In the genomic region with DNA sequence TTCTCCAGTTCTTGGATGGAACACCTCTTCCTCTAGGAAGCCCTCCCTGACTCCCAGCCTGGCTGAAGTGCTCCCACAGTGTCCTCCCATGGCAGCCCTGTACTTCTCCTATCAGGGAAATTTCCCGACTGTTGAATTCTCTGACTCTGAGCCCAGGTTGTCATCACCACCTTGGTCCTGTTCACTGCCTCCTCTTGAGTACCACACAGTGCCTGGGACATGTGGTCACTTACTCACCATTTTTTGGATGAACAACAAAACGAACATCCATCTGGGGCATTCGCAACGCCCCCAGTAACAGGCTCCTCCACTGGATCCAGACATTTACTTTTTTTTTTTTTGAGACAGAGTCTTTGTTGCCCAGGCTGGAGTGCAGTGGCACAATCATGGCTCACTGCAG, we compare ENCODE assay signal across 1 cellular context.
A peak's percentile ranks its signal among the peaks of the same experiment; 100 is the strongest.
TF ChIP-seq lines count a peak whose summit lies in the region.

No MANE protein-coding gene starts in this region.

TF ChIP-seq in K562, 482 proteins besides CTCF, POLR2A, EP300 and RAD21:
- TF ChIP-seq ZNF780A (CRISPR knock-in tag; IDR thresholded peaks at IDR 0.05): no peak
- TF ChIP-seq DDX20 (tag; IDR thresholded peaks at IDR 0.05; ENCODE audit: low read depth): no peak
- no peak for TF ChIP-seq ERF (CRISPR knock-in tag; IDR thresholded peaks at IDR 0.05)
- TF ChIP-seq, protein P1, sequence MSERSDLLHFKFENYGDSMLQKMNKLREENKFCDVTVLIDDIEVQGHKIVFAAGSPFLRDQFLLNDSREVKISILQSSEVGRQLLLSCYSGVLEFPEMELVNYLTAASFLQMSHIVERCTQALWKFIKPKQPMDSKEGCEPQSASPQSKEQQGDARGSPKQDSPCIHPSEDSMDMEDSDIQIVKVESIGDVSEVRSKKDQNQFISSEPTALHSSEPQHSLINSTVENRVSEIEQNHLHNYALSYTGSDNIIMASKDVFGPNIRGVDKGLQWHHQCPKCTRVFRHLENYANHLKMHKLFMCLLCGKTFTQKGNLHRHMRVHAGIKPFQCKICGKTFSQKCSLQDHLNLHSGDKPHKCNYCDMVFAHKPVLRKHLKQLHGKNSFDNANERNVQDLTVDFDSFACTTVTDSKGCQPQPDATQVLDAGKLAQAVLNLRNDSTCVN (CRISPR knock-in tag; IDR thresholded peaks at IDR 0.05): no peak
- peak; percentile 74 for TF ChIP-seq ZNF263 (CRISPR knock-in tag; IDR thresholded peaks at IDR 0.05; ENCODE audit: borderline replicate concordance)
- TF ChIP-seq, protein P2, sequence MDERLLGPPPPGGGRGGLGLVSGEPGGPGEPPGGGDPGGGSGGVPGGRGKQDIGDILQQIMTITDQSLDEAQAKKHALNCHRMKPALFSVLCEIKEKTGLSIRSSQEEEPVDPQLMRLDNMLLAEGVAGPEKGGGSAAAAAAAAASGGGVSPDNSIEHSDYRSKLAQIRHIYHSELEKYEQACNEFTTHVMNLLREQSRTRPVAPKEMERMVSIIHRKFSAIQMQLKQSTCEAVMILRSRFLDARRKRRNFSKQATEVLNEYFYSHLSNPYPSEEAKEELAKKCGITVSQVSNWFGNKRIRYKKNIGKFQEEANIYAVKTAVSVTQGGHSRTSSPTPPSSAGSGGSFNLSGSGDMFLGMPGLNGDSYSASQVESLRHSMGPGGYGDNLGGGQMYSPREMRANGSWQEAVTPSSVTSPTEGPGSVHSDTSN (CRISPR knock-in tag; IDR thresholded peaks at IDR 0.05; ENCODE audit: low read depth): no peak
- TF ChIP-seq, protein P2 (tag; conservative IDR thresholded peaks at IDR 0.05; ENCODE audit: low read depth): no peak
- no peak for TF ChIP-seq HMG20A (CRISPR knock-in tag; conservative IDR thresholded peaks at IDR 0.05)
- TF ChIP-seq, protein P3, sequence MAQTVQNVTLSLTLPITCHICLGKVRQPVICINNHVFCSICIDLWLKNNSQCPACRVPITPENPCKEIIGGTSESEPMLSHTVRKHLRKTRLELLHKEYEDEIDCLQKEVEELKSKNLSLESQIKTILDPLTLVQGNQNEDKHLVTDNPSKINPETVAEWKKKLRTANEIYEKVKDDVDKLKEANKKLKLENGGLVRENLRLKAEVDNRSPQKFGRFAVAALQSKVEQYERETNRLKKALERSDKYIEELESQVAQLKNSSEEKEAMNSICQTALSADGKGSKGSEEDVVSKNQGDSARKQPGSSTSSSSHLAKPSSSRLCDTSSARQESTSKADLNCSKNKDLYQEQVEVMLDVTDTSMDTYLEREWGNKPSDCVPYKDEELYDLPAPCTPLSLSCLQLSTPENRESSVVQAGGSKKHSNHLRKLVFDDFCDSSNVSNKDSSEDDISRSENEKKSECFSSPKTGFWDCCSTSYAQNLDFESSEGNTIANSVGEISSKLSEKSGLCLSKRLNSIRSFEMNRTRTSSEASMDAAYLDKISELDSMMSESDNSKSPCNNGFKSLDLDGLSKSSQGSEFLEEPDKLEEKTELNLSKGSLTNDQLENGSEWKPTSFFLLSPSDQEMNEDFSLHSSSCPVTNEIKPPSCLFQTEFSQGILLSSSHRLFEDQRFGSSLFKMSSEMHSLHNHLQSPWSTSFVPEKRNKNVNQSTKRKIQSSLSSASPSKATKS (CRISPR knock-in tag; IDR thresholded peaks at IDR 0.05): no peak
- TF ChIP-seq ZFPM2 (CRISPR knock-in tag; IDR thresholded peaks at IDR 0.05): no peak
- TF ChIP-seq, protein P4, sequence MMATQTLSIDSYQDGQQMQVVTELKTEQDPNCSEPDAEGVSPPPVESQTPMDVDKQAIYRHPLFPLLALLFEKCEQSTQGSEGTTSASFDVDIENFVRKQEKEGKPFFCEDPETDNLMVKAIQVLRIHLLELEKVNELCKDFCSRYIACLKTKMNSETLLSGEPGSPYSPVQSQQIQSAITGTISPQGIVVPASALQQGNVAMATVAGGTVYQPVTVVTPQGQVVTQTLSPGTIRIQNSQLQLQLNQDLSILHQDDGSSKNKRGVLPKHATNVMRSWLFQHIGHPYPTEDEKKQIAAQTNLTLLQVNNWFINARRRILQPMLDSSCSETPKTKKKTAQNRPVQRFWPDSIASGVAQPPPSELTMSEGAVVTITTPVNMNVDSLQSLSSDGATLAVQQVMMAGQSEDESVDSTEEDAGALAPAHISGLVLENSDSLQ (IDR thresholded peaks at IDR 0.05): no peak
- TF ChIP-seq, protein P5, sequence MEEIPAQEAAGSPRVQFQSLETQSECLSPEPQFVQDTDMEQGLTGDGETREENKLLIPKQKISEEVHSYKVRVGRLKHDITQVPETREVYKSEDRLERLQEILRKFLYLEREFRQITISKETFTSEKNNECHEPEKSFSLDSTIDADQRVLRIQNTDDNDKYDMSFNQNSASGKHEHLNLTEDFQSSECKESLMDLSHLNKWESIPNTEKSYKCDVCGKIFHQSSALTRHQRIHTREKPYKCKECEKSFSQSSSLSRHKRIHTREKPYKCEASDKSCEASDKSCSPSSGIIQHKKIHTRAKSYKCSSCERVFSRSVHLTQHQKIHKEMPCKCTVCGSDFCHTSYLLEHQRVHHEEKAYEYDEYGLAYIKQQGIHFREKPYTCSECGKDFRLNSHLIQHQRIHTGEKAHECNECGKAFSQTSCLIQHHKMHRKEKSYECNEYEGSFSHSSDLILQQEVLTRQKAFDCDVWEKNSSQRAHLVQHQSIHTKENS (CRISPR knock-in tag; IDR thresholded peaks at IDR 0.05): no peak
- no peak for TF ChIP-seq SMAD3 (CRISPR knock-in tag; conservative IDR thresholded peaks at IDR 0.05)
- TF ChIP-seq, protein P6, sequence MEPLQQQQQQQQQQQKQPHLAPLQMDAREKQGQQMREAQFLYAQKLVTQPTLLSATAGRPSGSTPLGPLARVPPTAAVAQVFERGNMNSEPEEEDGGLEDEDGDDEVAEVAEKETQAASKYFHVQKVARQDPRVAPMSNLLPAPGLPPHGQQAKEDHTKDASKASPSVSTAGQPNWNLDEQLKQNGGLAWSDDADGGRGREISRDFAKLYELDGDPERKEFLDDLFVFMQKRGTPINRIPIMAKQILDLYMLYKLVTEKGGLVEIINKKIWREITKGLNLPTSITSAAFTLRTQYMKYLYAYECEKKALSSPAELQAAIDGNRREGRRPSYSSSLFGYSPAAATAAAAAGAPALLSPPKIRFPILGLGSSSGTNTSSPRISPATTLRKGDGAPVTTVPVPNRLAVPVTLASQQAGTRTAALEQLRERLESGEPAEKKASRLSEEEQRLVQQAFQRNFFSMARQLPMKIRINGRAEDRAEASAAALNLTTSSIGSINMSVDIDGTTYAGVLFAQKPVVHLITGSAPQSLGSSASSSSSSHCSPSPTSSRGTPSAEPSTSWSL (CRISPR knock-in tag; IDR thresholded peaks at IDR 0.05; ENCODE audit: borderline replicate concordance): no peak
- TF ChIP-seq MAFK (IDR thresholded peaks at IDR 0.05; ENCODE audit: low read length): no peak
- TF ChIP-seq, protein P7, sequence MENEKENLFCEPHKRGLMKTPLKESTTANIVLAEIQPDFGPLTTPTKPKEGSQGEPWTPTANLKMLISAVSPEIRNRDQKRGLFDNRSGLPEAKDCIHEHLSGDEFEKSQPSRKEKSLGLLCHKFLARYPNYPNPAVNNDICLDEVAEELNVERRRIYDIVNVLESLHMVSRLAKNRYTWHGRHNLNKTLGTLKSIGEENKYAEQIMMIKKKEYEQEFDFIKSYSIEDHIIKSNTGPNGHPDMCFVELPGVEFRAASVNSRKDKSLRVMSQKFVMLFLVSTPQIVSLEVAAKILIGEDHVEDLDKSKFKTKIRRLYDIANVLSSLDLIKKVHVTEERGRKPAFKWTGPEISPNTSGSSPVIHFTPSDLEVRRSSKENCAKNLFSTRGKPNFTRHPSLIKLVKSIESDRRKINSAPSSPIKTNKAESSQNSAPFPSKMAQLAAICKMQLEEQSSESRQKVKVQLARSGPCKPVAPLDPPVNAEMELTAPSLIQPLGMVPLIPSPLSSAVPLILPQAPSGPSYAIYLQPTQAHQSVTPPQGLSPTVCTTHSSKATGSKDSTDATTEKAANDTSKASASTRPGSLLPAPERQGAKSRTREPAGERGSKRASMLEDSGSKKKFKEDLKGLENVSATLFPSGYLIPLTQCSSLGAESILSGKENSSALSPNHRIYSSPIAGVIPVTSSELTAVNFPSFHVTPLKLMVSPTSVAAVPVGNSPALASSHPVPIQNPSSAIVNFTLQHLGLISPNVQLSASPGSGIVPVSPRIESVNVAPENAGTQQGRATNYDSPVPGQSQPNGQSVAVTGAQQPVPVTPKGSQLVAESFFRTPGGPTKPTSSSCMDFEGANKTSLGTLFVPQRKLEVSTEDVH (IDR thresholded peaks at IDR 0.05; ENCODE audit: low read depth, partially characterized antibody): no peak
- TF ChIP-seq ZNF217 (CRISPR knock-in tag; IDR thresholded peaks at IDR 0.05): no peak
- TF ChIP-seq ZFP36 (IDR thresholded peaks at IDR 0.05; ENCODE audit: low read depth, low read length, partially characterized antibody): peak; percentile 48
